In genomic region chr11:10895285-10895684, GRCh38 we compare ENCODE assay signal across 27 cellular contexts. TPM values are rescaled to one million over a fixed set of nuclear protein-coding genes. Genes with fewer than 3 reads are reported as not detected.
A peak's percentile ranks its signal among the peaks of the same experiment; 100 is the strongest.
DNase-seq lines count a peak whose midpoint lies in the region; ATAC-seq and TF ChIP-seq lines count a peak whose summit lies in the region.
"Had no signal": no experiment of that assay in that cellular context is flagged by ENCODE, and none has a peak within 500 bp of the region (broad histone marks: within the 10 kb centered on the region; RNA-seq: fewer than 3 reads in every experiment).

No MANE protein-coding gene starts in this region.

- no peaks in the 10 kb centered on the region for H3K9me2 ChIP-seq in hepatocyte (replicated peaks; ENCODE audit: insufficient read depth)

- 98% methylated on average over 2 of the region's 2 CpGs for WGBS in hepatocyte (ENCODE audit: low lambda C conversion rate, missing lambda C conversion rate)
- WGBS in sigmoid colon, 2 donors: 95 to 96% methylated on average over 2 of the region's 2 CpGs

- H3K36me3 ChIP-seq in hepatocyte (replicated peaks; ENCODE audit: insufficient read depth, low read depth): no peaks in the 10 kb centered on the region
- H3K36me3 ChIP-seq in sigmoid colon: no peaks in the 10 kb centered on the region
- H3K36me3 ChIP-seq: SJSA1 had no signal

- TF ChIP-seq EP300 in sigmoid colon (IDR thresholded peaks at IDR 0.05): no peak

- no peak for TF ChIP-seq CTCF in AG10803 (conservative IDR thresholded peaks at IDR 0.05; ENCODE audit: low read length)
- TF ChIP-seq CTCF in hepatocyte (IDR thresholded peaks at IDR 0.05; ENCODE audit: poor library complexity): no peak
- TF ChIP-seq CTCF in sigmoid colon (IDR thresholded peaks at IDR 0.05): no peak

- H3K36me3 Mint-ChIP-seq in dendritic cell treated with granulocyte-macrophage colony-stimulating factor and Interleukin-4, amounts not matched to agents 40 ng/mL and 50 ng/mL, for 4 days (ENCODE audit: low read depth): peaks cover 5% of the 10 kb centered on the region
- H3K36me3 Mint-ChIP-seq: CD8-positive, alpha-beta T cell had no signal

- peaks cover 50% of the 10 kb centered on the region for H3K4me1 Mint-ChIP-seq in dendritic cell treated with granulocyte-macrophage colony-stimulating factor and Interleukin-4, amounts not matched to agents 40 ng/mL and 50 ng/mL, for 4 days (ENCODE audit: low read depth)

- no peaks in the 10 kb centered on the region for H4K20me1 ChIP-seq in hepatocyte (ENCODE audit: insufficient read depth, poor library complexity, severe bottlenecking)

- H3K4me3 ChIP-seq in AG10803 (ENCODE audit: low read length): no peak overlapping the region
- no peak overlapping the region for H3K4me3 ChIP-seq in hepatocyte
- no peak overlapping the region for H3K4me3 ChIP-seq in skin epidermis
- H3K4me3 ChIP-seq in sigmoid colon: no peak overlapping the region
- H3K4me3 ChIP-seq: GM12878, PC-9, SJSA1 had no signal

- H3K27me3 ChIP-seq in hepatocyte: no peaks in the 10 kb centered on the region
- H3K27me3 ChIP-seq in sigmoid colon: no peaks in the 10 kb centered on the region
- H3K27me3 ChIP-seq: SJSA1 had no signal

- no peak for ATAC-seq in HG02763 (IDR thresholded peaks at IDR 0.05; ENCODE audit: unreplicated experiment)
- ATAC-seq: CD8-positive, alpha-beta T cell; GM12878; HCT116 had no signal

- no peaks in the 10 kb centered on the region for H3K79me2 ChIP-seq in hepatocyte

- DNase-seq in AG10803 (ENCODE audit: low read depth) (peak; percentile 81), hepatocyte (ENCODE audit: low spot score) (no peak), posterior cingulate gyrus (no peak), sigmoid colon (no peak)
- DNase-seq: C1 segment of cervical spinal cord; Caco-2; CD8-positive, alpha-beta T cell; EL; GDM1; Kasumi-1; NCI-H1105 treated with DMSO at 0.1 percent for 48 hours; NCI-H146; NCI-H1930; NCI-H2107; NCI-H446; NCI-H526; NCI-H82; NK-92 treated with Interleukin-12 subunit alpha and Interleukin-12 subunit beta, amount 100 ng/mL, for 24 hours; PC-9; Right ventricle myocardium superior; RPMI8226 had no signal

- no peak overlapping the region for H2AFZ ChIP-seq in hepatocyte
- H2AFZ ChIP-seq: PC-9 had no signal

- H3K27ac ChIP-seq in hepatocyte: peak overlapping the region; percentile 92
- H3K27ac ChIP-seq in skin epidermis: peak overlapping the region in 12 of 21 experiments; percentile 2 to 97 (median 54)
- no peak overlapping the region for H3K27ac ChIP-seq in sigmoid colon
- H3K27ac ChIP-seq: PC-9, SJSA1 had no signal

- no peak overlapping the region for H3K4me3 Mint-ChIP-seq in dendritic cell treated with granulocyte-macrophage colony-stimulating factor and Interleukin-4, amounts not matched to agents 40 ng/mL and 50 ng/mL, for 4 days
- H3K4me3 Mint-ChIP-seq: CD8-positive, alpha-beta T cell had no signal

- no peaks in the 10 kb centered on the region for H3K27me3 Mint-ChIP-seq in dendritic cell treated with granulocyte-macrophage colony-stimulating factor and Interleukin-4, amounts not matched to agents 40 ng/mL and 50 ng/mL, for 4 days

- peaks cover 5% of the 10 kb centered on the region for H3K9me3 Mint-ChIP-seq in dendritic cell treated with granulocyte-macrophage colony-stimulating factor and Interleukin-4, amounts not matched to agents 40 ng/mL and 50 ng/mL, for 4 days

- H3K9me3 ChIP-seq in hepatocyte (ENCODE audit: low read depth) (no peaks in the 10 kb centered on the region), sigmoid colon (peaks cover 0 to 2% (median 0%) of the 10 kb centered on the region in 4 donors)
- H3K9me3 ChIP-seq: Caco-2, SJSA1 had no signal

- no peak for TF ChIP-seq POLR2A in sigmoid colon (IDR thresholded peaks at IDR 0.05)

- no peak overlapping the region for H3K4me2 ChIP-seq in hepatocyte
- H3K4me2 ChIP-seq: PC-9 had no signal

- peak overlapping the region; percentile 14 for H3K27ac Mint-ChIP-seq in dendritic cell treated with granulocyte-macrophage colony-stimulating factor and Interleukin-4, amounts not matched to agents 40 ng/mL and 50 ng/mL, for 4 days
- H3K27ac Mint-ChIP-seq: CD8-positive, alpha-beta T cell had no signal

- H3K4me1 ChIP-seq in hepatocyte (ENCODE audit: insufficient read depth): peaks cover 40% of the 10 kb centered on the region
- peaks cover 0 to 35% (median 27%) of the 10 kb centered on the region in 4 donors for H3K4me1 ChIP-seq in sigmoid colon

- intact Hi-C loops in dendritic cell treated with granulocyte-macrophage colony-stimulating factor and Interleukin-4, amounts not matched to agents 40 ng/mL and 50 ng/mL, for 4 days (cut with micrococcal nuclease): no loop called here
- intact Hi-C loops in posterior cingulate gyrus (cut with DNase I) (no loop called here), sigmoid colon (cut with DNase I) (no loop called here)

RNA-seq across cellular contexts. Expression of gene ZBED5, which starts 37.4 kb away (rescaled TPM):
- total RNA-seq in hepatocyte (39.5 and 46.2 TPM in 2 replicates), sigmoid colon (10 to 100 TPM; 34.9 to 51.7 (median 42.6) TPM)
- polyA plus RNA-seq in hepatocyte (29.3 and 30.5 TPM in 2 replicates), sigmoid colon (10 to 100 TPM in 2 of 3 donors, 1 to 10 TPM in 1; 9.0 to 23.0 (median 10.2) TPM)

Comparison
In these comparisons a context has a peak if more than half of its experiments do, and no peak if none do; other contexts are left out.
1. H3K27ac ChIP-seq: peak in hepatocyte (single experiment) and skin epidermis (12 of 21); none in sigmoid colon (0 of 4).